Comparison of ENCODE assay signal across 17 cellular contexts in the genomic region with DNA sequence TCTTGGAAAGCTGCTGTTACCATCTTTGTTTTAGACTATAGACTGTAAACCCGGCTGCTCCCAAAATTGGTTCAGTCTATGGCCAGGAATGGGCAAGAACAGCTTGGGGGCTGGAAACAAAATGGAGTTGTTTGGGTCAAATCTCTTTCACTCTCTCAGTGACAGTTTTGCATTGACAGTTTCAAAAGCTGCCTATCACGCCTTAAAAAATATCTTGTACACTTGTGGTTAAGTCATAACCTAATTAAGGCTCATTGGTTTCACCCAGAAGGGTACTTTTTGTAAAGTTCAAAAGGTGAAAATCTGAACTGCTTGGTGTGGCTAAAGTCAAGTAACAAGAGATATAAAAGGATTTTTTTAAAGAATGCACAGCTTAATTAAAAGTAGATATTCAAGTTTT.
DNase-seq lines count a peak whose midpoint lies in the region; ATAC-seq and TF ChIP-seq lines count a peak whose summit lies in the region.
"Had no signal": no experiment of that assay in that cellular context is flagged by ENCODE, and none has a peak within 500 bp of the region (broad histone marks: within the 10 kb centered on the region; RNA-seq: fewer than 3 reads in every experiment).

No MANE protein-coding gene starts in this region.

- no peak for TF ChIP-seq POLR2A in Peyer's patch (IDR thresholded peaks at IDR 0.05)

- no peaks in the 10 kb centered on the region for H3K4me1 Mint-ChIP-seq in activated naive CD8-positive, alpha-beta T cell treated with anti-CD3 and anti-CD28 coated beads, Interleukin-2, amount 50 U/mL, for 24 hours
- H3K4me1 Mint-ChIP-seq: activated naive CD8-positive, alpha-beta T cell treated with anti-CD3 and anti-CD28 coated beads, Interleukin-2, amount 10 ng/mL, durations not matched to agents 7 days and 5 days; B cell; nephron progenitor cell had no signal

- no peak for TF ChIP-seq CTCF in Peyer's patch (IDR thresholded peaks at IDR 0.05)

- no peak overlapping the region for H3K27ac ChIP-seq in Peyer's patch
- H3K27ac ChIP-seq: left ventricle myocardium inferior, SJCRH30 had no signal

- H3K4me3 Mint-ChIP-seq in activated naive CD8-positive, alpha-beta T cell treated with anti-CD3 and anti-CD28 coated beads, Interleukin-2, amount 50 U/mL, for 24 hours: no peak overlapping the region
- H3K4me3 Mint-ChIP-seq: activated naive CD8-positive, alpha-beta T cell treated with anti-CD3 and anti-CD28 coated beads, Interleukin-2, amount 10 ng/mL, durations not matched to agents 7 days and 5 days; B cell; nephron progenitor cell had no signal

- H3K4me3 ChIP-seq in Peyer's patch: no peak overlapping the region
- H3K4me3 ChIP-seq: left ventricle myocardium inferior, SJCRH30 had no signal

- no peaks in the 10 kb centered on the region for H3K9me3 ChIP-seq in Peyer's patch
- H3K9me3 ChIP-seq: SJCRH30 had no signal

- peak; percentile 95 for ATAC-seq in GM18519 (IDR thresholded peaks at IDR 0.05; ENCODE audit: low FRiP score, unreplicated experiment)
- peak; percentile 69 for ATAC-seq in GM21381 (IDR thresholded peaks at IDR 0.05; ENCODE audit: unreplicated experiment)
- ATAC-seq in HG02943 (IDR thresholded peaks at IDR 0.05; ENCODE audit: low read depth, unreplicated experiment): peak; percentile 80
- ATAC-seq in HG03521 (IDR thresholded peaks at IDR 0.05; ENCODE audit: unreplicated experiment): peak; percentile 99
- no peak for ATAC-seq in activated naive CD8-positive, alpha-beta T cell treated with anti-CD3 and anti-CD28 coated beads, Interleukin-2, amount 50 U/mL, for 24 hours

- H3K27me3 Mint-ChIP-seq in activated naive CD8-positive, alpha-beta T cell treated with anti-CD3 and anti-CD28 coated beads, Interleukin-2, amount 50 U/mL, for 24 hours: no peaks in the 10 kb centered on the region
- H3K27me3 Mint-ChIP-seq: activated naive CD8-positive, alpha-beta T cell treated with anti-CD3 and anti-CD28 coated beads, Interleukin-2, amount 10 ng/mL, durations not matched to agents 7 days and 5 days; B cell had no signal

- no peaks in the 10 kb centered on the region for H3K36me3 ChIP-seq in Peyer's patch
- H3K36me3 ChIP-seq: left ventricle myocardium inferior, SJCRH30 had no signal

- no peak for DNase-seq in activated naive CD8-positive, alpha-beta T cell treated with anti-CD3 and anti-CD28 coated beads, Interleukin-2, amount 50 U/mL, for 24 hours
- DNase-seq in Peyer's patch (no peak), foreskin melanocyte (no peak), NCI-H2107 (lab: John Stamatoyannopoulos, UW) (no peak)
- DNase-seq: activated naive CD8-positive, alpha-beta T cell treated with anti-CD3 and anti-CD28 coated beads, Interleukin-2, amount 10 ng/mL, durations not matched to agents 7 days and 5 days; DMS79; hypothalamus; Kasumi-1; left ventricle myocardium inferior; NCI-H1694 treated with DMSO at 0.1 percent for 48 hours; nephron progenitor cell; SJCRH30 had no signal

- H3K4me1 ChIP-seq in Peyer's patch: no peaks in the 10 kb centered on the region
- H3K4me1 ChIP-seq: SJCRH30 had no signal

- no peaks in the 10 kb centered on the region for H3K27me3 ChIP-seq in Peyer's patch
- H3K27me3 ChIP-seq: SJCRH30 had no signal

- no peaks in the 10 kb centered on the region for H3K36me3 Mint-ChIP-seq in activated naive CD8-positive, alpha-beta T cell treated with anti-CD3 and anti-CD28 coated beads, Interleukin-2, amount 50 U/mL, for 24 hours (ENCODE audit: low read depth)
- H3K36me3 Mint-ChIP-seq: activated naive CD8-positive, alpha-beta T cell treated with anti-CD3 and anti-CD28 coated beads, Interleukin-2, amount 10 ng/mL, durations not matched to agents 7 days and 5 days had no signal

- H3K27ac Mint-ChIP-seq in activated naive CD8-positive, alpha-beta T cell treated with anti-CD3 and anti-CD28 coated beads, Interleukin-2, amount 50 U/mL, for 24 hours: no peak overlapping the region
- H3K27ac Mint-ChIP-seq: activated naive CD8-positive, alpha-beta T cell treated with anti-CD3 and anti-CD28 coated beads, Interleukin-2, amount 10 ng/mL, durations not matched to agents 7 days and 5 days; B cell; nephron progenitor cell had no signal

- H3K9me3 Mint-ChIP-seq in activated naive CD8-positive, alpha-beta T cell treated with anti-CD3 and anti-CD28 coated beads, Interleukin-2, amount 50 U/mL, for 24 hours: peaks cover 17% of the 10 kb centered on the region
